25 cellular contexts compared by ENCODE assay signal in the genomic region with DNA sequence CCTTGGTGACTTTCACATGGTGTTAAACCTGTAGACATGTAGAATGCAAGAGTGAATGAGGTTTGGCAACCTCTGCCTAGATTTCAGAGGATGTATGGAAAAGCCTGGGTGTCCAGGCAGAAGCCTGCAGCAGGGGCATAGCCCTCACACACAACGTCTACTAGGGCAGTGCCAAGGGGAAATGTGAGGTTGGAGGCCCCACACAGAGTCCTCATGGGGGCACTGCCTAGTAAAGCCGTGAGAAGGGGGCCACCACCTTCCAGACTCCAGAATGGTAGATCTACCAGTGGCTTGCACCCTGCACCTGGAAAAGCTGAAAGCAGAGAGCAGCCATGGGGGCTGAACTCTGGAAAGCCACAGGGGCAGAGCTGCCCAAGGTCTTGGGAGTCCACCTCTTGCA.
"Had no signal": no experiment of that assay in that cellular context is flagged by ENCODE, and none has a peak within 500 bp of the region (broad histone marks: within the 10 kb centered on the region; RNA-seq: fewer than 3 reads in every experiment).

No MANE protein-coding gene starts in this region.

- H3K9me3 ChIP-seq: suprapubic skin, testis, thyroid gland, upper lobe of left lung, upper lobe of right lung, uterus had no signal

- H3K4me3 ChIP-seq: stomach, suprapubic skin, testis, thoracic aorta, thyroid gland, tibial artery, tibial nerve, transverse colon, upper lobe of left lung, upper lobe of right lung, uterus had no signal

- H3K36me3 ChIP-seq: thoracic aorta, thyroid gland, transverse colon, upper lobe of left lung, upper lobe of right lung, uterus had no signal

- H3K27ac ChIP-seq: stomach, suprapubic skin, testis, thoracic aorta, thyroid gland, tibial artery, tibial nerve, transverse colon, upper lobe of left lung, upper lobe of right lung, uterus had no signal

- H3K27me3 ChIP-seq: stomach, suprapubic skin, testis, thyroid gland, tibial artery, tibial nerve, transverse colon, upper lobe of left lung, upper lobe of right lung, uterus had no signal

- ATAC-seq: stimulated activated effector memory CD8-positive, alpha-beta T cell treated with anti-CD3 and anti-CD28 coated beads, Interleukin-12 subunit alpha, Interleukin-12 subunit beta, amount 100 ng/mL, for 72 hours; stimulated activated memory B cell treated with anti-CD40 and anti-IgM and Interleukin-4, amounts not matched to agents 10 μg/mL and 1 μg/mL and 100 μg/mL, for 72 hours; stimulated activated naive B cell treated with anti-CD40 and anti-IgM and Interleukin-4, amounts not matched to agents 10 μg/mL and 1 μg/mL and 100 μg/mL, for 72 hours; stimulated activated naive CD8-positive, alpha-beta T cell treated with anti-CD3 and anti-CD28 coated beads, Interleukin-15, amount 100 ng/mL, for 72 hours; stimulated activated naive CD8-positive, alpha-beta T cell treated with anti-CD3 and anti-CD28 coated beads, Interleukin-15, Interleukin-2, amounts not matched to agents 100 U/mL and 50 U/mL, for 24 hours; upper lobe of right lung had no signal

- H3K4me1 ChIP-seq: stomach, suprapubic skin, testis, thyroid gland, tibial artery, tibial nerve, transverse colon, upper lobe of left lung, upper lobe of right lung, uterus had no signal

- DNase-seq: stimulated activated CD4-positive, alpha-beta T cell treated with anti-CD3 and anti-CD28 coated beads, Interleukin-2, amount 100 ng/mL, for 24 hours; stimulated activated CD4-positive, alpha-beta T cell treated with anti-CD3 and anti-CD28 coated beads, Interleukin-2, amount 100 ng/mL, for 48 hours; stimulated activated CD4-positive, alpha-beta T cell treated with anti-CD3 and anti-CD28 coated beads, Interleukin-4, amount 100 ng/mL, for 1 hour; stimulated activated CD4-positive, alpha-beta T cell treated with anti-CD3 and anti-CD28 coated beads, Interleukin-4, amount 100 ng/mL, for 24 hours; stimulated activated CD4-positive, alpha-beta T cell treated with anti-CD3 and anti-CD28 coated beads, Interleukin-4, amount 100 ng/mL, for 4 hours; stimulated activated CD8-positive, alpha-beta memory T cell treated with anti-CD3 and anti-CD28 coated beads, Interleukin-4, amount 100 ng/mL, for 48 hours; stimulated activated naive B cell treated with anti-CD40 and anti-IgM and Interleukin-4, amounts not matched to agents 10 μg/mL and 1 μg/mL and 100 μg/mL, for 72 hours; stimulated activated naive CD4-positive, alpha-beta T cell; stimulated activated naive CD4-positive, alpha-beta T cell treated with Interleukin-2 at 50 U/mL for 16 hours; stimulated activated naive CD8-positive, alpha-beta T cell treated with anti-CD3 and anti-CD28 coated beads, Interleukin-15, amount 100 ng/mL, for 72 hours; stimulated activated naive CD8-positive, alpha-beta T cell treated with anti-CD3 and anti-CD28 coated beads, Interleukin-15, Interleukin-2, amounts not matched to agents 100 U/mL and 50 U/mL, for 24 hours; stomach; testis; thyroid gland; tibial artery; transverse colon; trophoblast cell; upper lobe of left lung; upper lobe of right lung; uterus had no signal
